8 cellular contexts compared by ENCODE assay signal in the genomic region with DNA sequence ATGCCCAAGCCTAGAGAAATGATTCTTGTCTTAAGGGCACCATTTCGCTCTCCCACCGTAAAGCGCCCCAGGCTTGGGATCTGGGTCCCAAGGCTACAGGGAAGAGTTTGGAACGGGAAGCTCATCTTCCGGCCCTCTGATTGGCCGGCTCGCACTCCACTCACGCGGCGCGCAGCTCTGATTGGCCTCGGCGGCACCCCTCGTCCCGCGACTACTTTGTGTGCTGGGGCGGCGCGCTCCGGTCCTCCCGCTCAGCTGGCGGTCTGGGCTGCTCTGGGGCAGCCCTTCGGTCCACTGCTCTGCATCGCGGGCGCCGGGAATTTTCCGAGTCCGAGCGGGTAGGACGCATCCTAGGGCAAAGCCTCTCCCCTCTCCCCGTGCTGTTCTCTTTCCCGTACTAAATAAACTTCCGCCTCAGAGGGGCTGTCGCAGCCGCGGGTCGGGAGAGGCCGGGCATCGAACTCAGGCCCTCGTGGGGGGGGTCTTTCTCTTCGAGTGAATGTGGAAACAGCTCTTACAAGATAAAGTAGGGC. TPM values are rescaled to one million over a fixed set of nuclear protein-coding genes. Genes with fewer than 3 reads are reported as not detected.
DNase-seq lines count a peak whose midpoint lies in the region; ATAC-seq lines count a peak whose summit lies in the region.

No MANE protein-coding gene starts in this region.

- DNase-seq in AG08395 (ENCODE audit: low spot score) (peak; percentile 97), NCI-H226 (peak; percentile 93), cerebellum (ENCODE audit: low spot score) (peak; percentile 91), kidney glomerular epithelial cell (lab: John Stamatoyannopoulos, UW) (peak; percentile 95)
- DNase-seq in activated CD4-positive, alpha-beta T cell treated with anti-CD3 and anti-CD28 coated beads for 1 hour = peak; percentile 64
- DNase-seq in stimulated activated CD4-positive, alpha-beta T cell treated with anti-CD3 and anti-CD28 coated beads, Interleukin-15, amount 100 ng/mL, for 48 hours (ENCODE audit: low read depth in 2 of 2) = peak; percentile 66 to 70

- ATAC-seq in GM18870 (IDR thresholded peaks at IDR 0.05; ENCODE audit: unreplicated experiment) (peak; percentile 42), HG03135 (IDR thresholded peaks at IDR 0.05; ENCODE audit: unreplicated experiment) (peak; percentile 56)

RNA-seq across cellular contexts. Expression of a gene that starts 0.8 kb away (rescaled TPM):
- 79.7 TPM for total RNA-seq in cerebellum

Comparison
In these comparisons a context has a peak if more than half of its experiments do, and no peak if none do; other contexts are left out.
1. Peak in every context shown above with its lines: DNase-seq and ATAC-seq.